In the genomic region with DNA sequence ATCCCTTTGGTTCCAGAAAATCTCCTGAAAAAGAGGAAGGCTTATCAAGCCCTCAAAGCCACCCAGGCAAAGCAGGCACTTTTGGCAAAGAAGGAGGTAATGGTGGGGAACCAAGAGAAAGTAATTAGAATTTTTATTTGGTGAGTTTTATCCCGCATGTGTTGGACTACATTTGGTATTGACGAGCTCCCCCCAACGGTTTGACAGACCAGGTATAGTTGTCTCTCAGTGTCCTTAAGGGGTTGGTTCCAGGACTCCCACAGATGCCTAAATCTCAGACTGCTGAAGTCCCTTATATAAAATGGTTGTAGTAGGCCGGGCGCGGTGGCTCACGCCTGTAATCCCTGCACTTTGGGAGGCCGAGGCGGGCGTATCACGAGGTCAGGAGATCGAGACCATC, we compare ENCODE assay signal across 10 cellular contexts. TPM values are rescaled to one million over a fixed set of nuclear protein-coding genes. Genes with fewer than 3 reads are reported as not detected.
DNase-seq lines count a peak whose midpoint lies in the region; ATAC-seq and TF ChIP-seq lines count a peak whose summit lies in the region.
"Not testable (repeated sequence)": the region's sequence is repeated elsewhere in the genome, so short reads cannot be mapped to it uniquely, and the experiment has no call there.
"Had no signal": no experiment of that assay in that cellular context is flagged by ENCODE, and none has a peak within 500 bp of the region (broad histone marks: within the 10 kb centered on the region; RNA-seq: fewer than 3 reads in every experiment).

No MANE protein-coding gene starts in this region.

- TF ChIP-seq EP300 in ovary (IDR thresholded peaks at IDR 0.05), result not testable (repeated sequence)

- CTCF ChIA-PET in Calu3 (lab: Charles Lee), result interaction anchor here (0.6 to 1.6 kb wide), 3 partner anchors 10 to 954 kb away, joined by 3 to 4 read pairs (median 3); a partner anchor contains a TSS

- H3K4me1 Mint-ChIP-seq in Calu3 (ENCODE audit: low read depth, unreplicated experiment); T-helper 2 cell treated with Interferon-gamma antibody and Interleukin-4, amounts not matched to agents 5 μg/mL and 100 μg/mL, for 36 hours (ENCODE audit: low read depth): not testable (repeated sequence)

- not testable (repeated sequence) for H3K9me3 ChIP-seq in ascending aorta, left lung, ovary, thyroid gland

- H3K27ac ChIP-seq in ascending aorta (peak overlapping the region; percentile 85 to 95), epithelial cell of prostate (peak overlapping the region; percentile 86), left lung (peak overlapping the region in 1 of 2 donors; percentile 89), ovary (peak overlapping the region; percentile 22 to 91), thyroid gland (peak overlapping the region in 2 of 3 donors; percentile 94 to 97)

- not testable (repeated sequence) for H3K27me3 ChIP-seq in ascending aorta, left lung, ovary, thyroid gland

- peaks cover 5 to 18% of the 10 kb centered on the region in 2 donors for H3K4me1 ChIP-seq in ascending aorta
- H3K4me1 ChIP-seq in left lung, result peaks cover 12 to 38% of the 10 kb centered on the region in 2 donors
- H3K4me1 ChIP-seq in ovary (ENCODE audit: insufficient read depth), result not testable (repeated sequence)
- H3K4me1 ChIP-seq in thyroid gland, result peaks cover 6 to 21% of the 10 kb centered on the region in 2 donors

- H3K9me3 Mint-ChIP-seq in Calu3 (ENCODE audit: low read depth, unreplicated experiment); T-helper 2 cell treated with Interferon-gamma antibody and Interleukin-4, amounts not matched to agents 5 μg/mL and 100 μg/mL, for 36 hours: not testable (repeated sequence)

- H3K27me3 Mint-ChIP-seq in Calu3 (ENCODE audit: unreplicated experiment); T-helper 2 cell treated with Interferon-gamma antibody and Interleukin-4, amounts not matched to agents 5 μg/mL and 100 μg/mL, for 36 hours (ENCODE audit: low read depth): not testable (repeated sequence)

- DNase-seq in Calu3; T-helper 2 cell treated with Interferon-gamma antibody and Interleukin-4, amounts not matched to agents 5 μg/mL and 100 μg/mL, for 36 hours (ENCODE audit: low spot score); ascending aorta (ENCODE audit: low spot score in 2 of 2); epithelial cell of prostate (ENCODE audit: low read depth, low spot score); left lung; ovary; thyroid gland: not testable (repeated sequence)

- ATAC-seq in left lung, result not testable (repeated sequence)

- H3K27ac Mint-ChIP-seq in Calu3 (ENCODE audit: unreplicated experiment), result peak overlapping the region; percentile 99
- peak overlapping the region; percentile 95 for H3K27ac Mint-ChIP-seq in T-helper 2 cell treated with Interferon-gamma antibody and Interleukin-4, amounts not matched to agents 5 μg/mL and 100 μg/mL, for 36 hours

- 68 to 85% (median 77%) methylated on average over 12 of the region's 12 CpGs for WGBS in ovary, 3 donors
- WGBS in thyroid gland, 2 donors, result 91 to 92% methylated on average over 12 of the region's 12 CpGs

- BruUV-seq in Calu3 (replicated peaks; lab: Mats Ljungman, UMichigan), result not testable (repeated sequence)

- TF ChIP-seq POLR2A in ovary (IDR thresholded peaks at IDR 0.05); thyroid gland (IDR thresholded peaks at IDR 0.05): not testable (repeated sequence)

- peaks cover 73% of the 10 kb centered on the region for H3K36me3 Mint-ChIP-seq in Calu3 (ENCODE audit: insufficient read depth, unreplicated experiment)
- H3K36me3 Mint-ChIP-seq in T-helper 2 cell treated with Interferon-gamma antibody and Interleukin-4, amounts not matched to agents 5 μg/mL and 100 μg/mL, for 36 hours (ENCODE audit: low read depth), result peaks cover 27% of the 10 kb centered on the region

- H3K4me3 Mint-ChIP-seq in Calu3 (ENCODE audit: low read depth, unreplicated experiment), result peak overlapping the region; percentile 87
- H3K4me3 Mint-ChIP-seq in T-helper 2 cell treated with Interferon-gamma antibody and Interleukin-4, amounts not matched to agents 5 μg/mL and 100 μg/mL, for 36 hours, result peak overlapping the region; percentile 97

- intact Hi-C loops in Calu3 (cut with micrococcal nuclease; ENCODE audit: unreplicated experiment); ascending aorta (cut with DNase I); left lung (cut with DNase I); ovary (cut with DNase I); thyroid gland (cut with DNase I): not testable (repeated sequence)

- not testable (repeated sequence) for TF ChIP-seq CTCF in Calu3 (IDR thresholded peaks at IDR 0.05; ENCODE audit: unreplicated experiment); ascending aorta (IDR thresholded peaks at IDR 0.05); left lung (IDR thresholded peaks at IDR 0.05); ovary (IDR thresholded peaks at IDR 0.05); thyroid gland (IDR thresholded peaks at IDR 0.05)
- TF ChIP-seq CTCF in LNCAP (IDR thresholded peaks at IDR 0.05), result peak; percentile 20; the same call in 1 of the 2 replicates

- peak overlapping the region; percentile 65 to 66 for H3K4me3 ChIP-seq in ascending aorta
- H3K4me3 ChIP-seq in left lung, result peak overlapping the region; percentile 47 to 73
- peak overlapping the region; percentile 72 for H3K4me3 ChIP-seq in ovary
- H3K4me3 ChIP-seq in thyroid gland (replicated peaks in 1 of 3), result peak overlapping the region in 2 of 3 donors; percentile 47 to 91

- peaks cover 41 to 42% of the 10 kb centered on the region in 2 donors for H3K36me3 ChIP-seq in ascending aorta
- peaks cover 0 to 44% of the 10 kb centered on the region in 2 donors for H3K36me3 ChIP-seq in left lung
- not testable (repeated sequence) for H3K36me3 ChIP-seq in ovary
- H3K36me3 ChIP-seq in thyroid gland, result peaks cover 30 to 35% of the 10 kb centered on the region in 2 donors

RNA-seq across cellular contexts. Expression of a gene that starts 1.5 kb away (rescaled TPM):
- total RNA-seq in Calu3 (2022), result 144 and 154 TPM in 2 replicates
- 34.8 TPM for total RNA-seq in ascending aorta
- total RNA-seq in left lung, result 10 to 100 TPM; 64.6 to 77.8 TPM
- 10 to 100 TPM; 60.1 to 77.9 (median 68.1) TPM for total RNA-seq in ovary
- 10 to 100 TPM; 48.6 to 97.8 TPM for polyA plus RNA-seq in ovary
- total RNA-seq in thyroid gland, result 100 to 1,000 TPM in 3 of 4 donors, 10 to 100 TPM in 1; 99.1 to 121 (median 103) TPM

RNA-seq across cellular contexts. Expression of a gene that starts 35.0 kb away (rescaled TPM):
- total RNA-seq in Calu3 (2022), result not detected in 2 replicates
- not detected for total RNA-seq in ascending aorta
- 1 to 10 TPM; 2.0 to 2.1 TPM for total RNA-seq in left lung
- under 1 TPM in 1 of 7 donors, not detected in 6; 0.55 TPM for total RNA-seq in ovary
- polyA plus RNA-seq in ovary, result not detected
- total RNA-seq in thyroid gland, result not detected
- total RNA-seq: mucosa of descending colon; T-helper 1 cell treated with Interleukin-12 subunit alpha and Interleukin-12 subunit beta and Interleukin-4 antibody, amounts not matched to agents 30 ng/mL and 1 ng/mL, for 36 hours had no signal

RNA-seq across cellular contexts. Expression of a gene that starts 48.4 kb away (rescaled TPM):
- total RNA-seq in Calu3 (2022) (57.9 and 60.7 TPM in 2 replicates), ascending aorta (49.6 TPM), left lung (10 to 100 TPM; 71.4 to 74.1 TPM), ovary (10 to 100 TPM; 25.3 to 61.2 (median 44.5) TPM), thyroid gland (10 to 100 TPM; 33.2 to 60.0 (median 45.0) TPM)
- polyA plus RNA-seq in ovary, result 10 to 100 TPM; 36.8 to 40.0 TPM
